1 cellular context compared by ENCODE assay signal in genomic region chr1:155396874-155397476, GRCh38.
A peak's percentile ranks its signal among the peaks of the same experiment; 100 is the strongest.
TF ChIP-seq lines count a peak whose summit lies in the region.

No MANE protein-coding gene starts in this region.

TF ChIP-seq in K562, 482 proteins besides CTCF, POLR2A, EP300 and RAD21 (continued from another document and continues in another):
- TF ChIP-seq ZBTB33 (CRISPR knock-in tag; IDR thresholded peaks at IDR 0.05) (no peak), HMGN3 (IDR thresholded peaks at IDR 0.05; ENCODE audit: borderline replicate concordance, extremely low read depth, insufficient read length, low read depth, low read length) (no peak), BHLHE40 (IDR thresholded peaks at IDR 0.05; ENCODE audit: low read length) (peak; percentile 62; the same call in 1 of the 2 replicates), CREB3L1 (IDR thresholded peaks at IDR 0.05; ENCODE audit: borderline replicate concordance, low read depth) (no peak), POLR2AphosphoS5 (IDR thresholded peaks at IDR 0.05; ENCODE audit: control insufficient read depth, insufficient read depth, low read depth, low read length) (peak; percentile 26; the same call in 1 of the 2 replicates), GTF2A2 (tag; IDR thresholded peaks at IDR 0.05) (no peak), HBP1 (CRISPR knock-in tag; IDR thresholded peaks at IDR 0.05) (no peak), SNIP1 (IDR thresholded peaks at IDR 0.05; ENCODE audit: low read depth) (no peak), HNRNPUL1 (IDR thresholded peaks at IDR 0.05; ENCODE audit: low read length) (no peak), ZNF12 (CRISPR knock-in tag; IDR thresholded peaks at IDR 0.05) (no peak), NRF1 (conservative IDR thresholded peaks at IDR 0.05 in 1 of 2, IDR thresholded peaks at IDR 0.05 in 1 of 2) (no peak), TCF3 (CRISPR knock-in tag; IDR thresholded peaks at IDR 0.05) (peak; percentile 65), DMBX1 (CRISPR knock-in tag; IDR thresholded peaks at IDR 0.05; ENCODE audit: borderline replicate concordance) (0 out of 2 replicates have a peak, but pooled peaks have one; percentile 10), DACH1 (IDR thresholded peaks at IDR 0.05; ENCODE audit: partially characterized antibody) (peak; percentile 33), THRB (CRISPR knock-in tag; conservative IDR thresholded peaks at IDR 0.05) (no peak), BCLAF1 (IDR thresholded peaks at IDR 0.05; ENCODE audit: borderline replicate concordance in 1 of 2, control insufficient read depth in 1 of 2, low read depth in 2 of 2, low read length in 1 of 2) (no peak), NCOR1 (IDR thresholded peaks at IDR 0.05) (peak; percentile 77), POU5F1 (IDR thresholded peaks at IDR 0.05; ENCODE audit: borderline replicate concordance, low read depth, low read length, partially characterized antibody) (no peak), RBFOX2 (IDR thresholded peaks at IDR 0.05; ENCODE audit: low read depth, low read length) (no peak), PREB (CRISPR knock-in tag; IDR thresholded peaks at IDR 0.05) (no peak), FOXP4 (CRISPR knock-in tag; IDR thresholded peaks at IDR 0.05; ENCODE audit: borderline replicate concordance) (no peak), MAFK (IDR thresholded peaks at IDR 0.05; ENCODE audit: low read length) (no peak), BRCA1 (IDR thresholded peaks at IDR 0.05) (no peak), BRCA1 (CRISPR knock-in tag; IDR thresholded peaks at IDR 0.05) (no peak), FOS (IDR thresholded peaks at IDR 0.05; ENCODE audit: extremely low read depth, insufficient read length) (no peak), ZNF324 (CRISPR knock-in tag; IDR thresholded peaks at IDR 0.05) (no peak), RBM39 (optimal IDR thresholded peaks at IDR 0.05; ENCODE audit: low read depth, low read length) (no peak), ZNF316 (IDR thresholded peaks at IDR 0.05) (peak; percentile 42; the same call in 1 of the 2 replicates), SUPT5H (IDR thresholded peaks at IDR 0.05) (no peak), ZBTB34 (CRISPR knock-in tag; IDR thresholded peaks at IDR 0.05) (no peak), SMARCA4 (IDR thresholded peaks at IDR 0.05) (peak; percentile 23; the same call in 1 of the 2 replicates), ARNT (IDR thresholded peaks at IDR 0.05) (no peak), CEBPB (tag; IDR thresholded peaks at IDR 0.05) (no peak), PHB (CRISPR knock-in tag; IDR thresholded peaks at IDR 0.05) (no peak), ZC3H11A (IDR thresholded peaks at IDR 0.05; ENCODE audit: low read depth, low read length) (no peak), NFE2 (IDR thresholded peaks at IDR 0.05; ENCODE audit: low read depth) (no peak), GATA2 (CRISPR knock-in tag; IDR thresholded peaks at IDR 0.05) (no peak), PURB (CRISPR knock-in tag; IDR thresholded peaks at IDR 0.05; ENCODE audit: low read depth) (no peak), ZNF764 (CRISPR knock-in tag; IDR thresholded peaks at IDR 0.05; ENCODE audit: low read depth) (no peak), MEF2A (IDR thresholded peaks at IDR 0.05; ENCODE audit: control insufficient read depth, low read depth, low read length) (no peak), ZNF212 (CRISPR knock-in tag; IDR thresholded peaks at IDR 0.05) (no peak), ZNF584 (CRISPR knock-in tag; IDR thresholded peaks at IDR 0.05; ENCODE audit: low read depth) (no peak), IRF1 (CRISPR knock-in tag; IDR thresholded peaks at IDR 0.05; ENCODE audit: borderline replicate concordance) (no peak)
